ENCODE assay signal across 32 cellular contexts in genomic region chr19:39768334-39768733, GRCh38. TPM values are rescaled to one million over a fixed set of nuclear protein-coding genes. Genes with fewer than 3 reads are reported as not detected.
"Had no signal": no experiment of that assay in that cellular context is flagged by ENCODE, and none has a peak within 500 bp of the region (broad histone marks: within the 10 kb centered on the region; RNA-seq: fewer than 3 reads in every experiment).

No MANE protein-coding gene starts in this region.

- H3K4me3 ChIP-seq: adrenal gland, body of pancreas, cardiac muscle cell, colonic mucosa, gastroesophageal sphincter, ovary, sigmoid colon, upper lobe of left lung had no signal

- H3K36me3 ChIP-seq: adrenal gland, cardiac muscle cell, colonic mucosa, gastroesophageal sphincter, neutrophil, ovary, sigmoid colon, upper lobe of left lung had no signal

- DNase-seq: activated CD4-positive, alpha-beta T cell treated with anti-CD3 and anti-CD28 coated beads for 4 hours; activated CD4-positive, alpha-beta T cell treated with anti-CD3 and anti-CD28 coated beads, Interleukin-2, amount 50 U/mL, for 4 hours; activated effector memory CD4-positive, alpha-beta T cell treated with Interleukin-2 at 50 U/mL for 16 hours; activated naive CD4-positive, alpha-beta T cell treated with anti-CD3 and anti-CD28 coated beads for 36 hours; activated naive CD8-positive, alpha-beta T cell treated with anti-CD3 and anti-CD28 coated beads for 36 hours; adrenal gland; aorta; body of pancreas; cerebellar nuclear complex; colonic mucosa; effector CD8-positive, alpha-beta T cell; hippocampal formation; left ventricle myocardium superior; mammary epithelial cell; ovary; sigmoid colon; small intestine; stimulated activated CD4-positive, alpha-beta T cell treated with anti-CD3 and anti-CD28 coated beads, Interleukin-4, amount 100 ng/mL, for 24 hours; T-helper 9 cell had no signal

- H3K4me1 ChIP-seq: adrenal gland, body of pancreas, colonic mucosa, gastroesophageal sphincter, sigmoid colon, upper lobe of left lung had no signal

- H3K27me3 ChIP-seq: adrenal gland, body of pancreas, cardiac muscle cell, colonic mucosa, ovary, upper lobe of left lung had no signal

- ATAC-seq: body of pancreas; gastroesophageal sphincter; left ventricle myocardium superior; stimulated activated effector memory CD8-positive, alpha-beta T cell treated with anti-CD3 and anti-CD28 coated beads, Interleukin-12 subunit alpha, Interleukin-12 subunit beta, amount 100 ng/mL, for 72 hours had no signal

- H3K9me3 ChIP-seq: adrenal gland, colonic mucosa, neutrophil, ovary, upper lobe of left lung had no signal

- H3K27ac ChIP-seq: adrenal gland, body of pancreas, cardiac muscle cell, colonic mucosa, gastroesophageal sphincter, neutrophil, ovary, sigmoid colon, upper lobe of left lung, VCaP had no signal

RNA-seq across cellular contexts. Expression of gene LEUTX, which starts 10.3 kb away (rescaled TPM):
- total RNA-seq: activated naive CD4-positive, alpha-beta T cell treated with anti-CD3 and anti-CD28 coated beads for 36 hours; activated naive CD8-positive, alpha-beta T cell treated with anti-CD3 and anti-CD28 coated beads for 36 hours; adrenal gland; aorta; body of pancreas; cardiac muscle cell; colonic mucosa; dermis microvascular lymphatic vessel endothelial cell; fibroblast of lung; fibroblast of villous mesenchyme; gastroesophageal sphincter; kidney epithelial cell; left ventricle myocardium superior; mammary epithelial cell; mucosa of gallbladder; ovary; progenitor cell of endocrine pancreas; sigmoid colon; subcutaneous adipose tissue; upper lobe of left lung had no signal

RNA-seq across cellular contexts. Expression of gene CLC, which starts 30.5 kb away (rescaled TPM):
- total RNA-seq: activated naive CD4-positive, alpha-beta T cell treated with anti-CD3 and anti-CD28 coated beads for 36 hours; activated naive CD8-positive, alpha-beta T cell treated with anti-CD3 and anti-CD28 coated beads for 36 hours; adrenal gland; aorta; body of pancreas; cardiac muscle cell; dermis microvascular lymphatic vessel endothelial cell; fibroblast of lung; fibroblast of villous mesenchyme; gastroesophageal sphincter; kidney epithelial cell; left ventricle myocardium superior; mammary epithelial cell; ovary; progenitor cell of endocrine pancreas; sigmoid colon; subcutaneous adipose tissue; upper lobe of left lung had no signal
